27 cellular contexts compared by ENCODE assay signal in genomic region chr22:44876921-44877320, GRCh38.
"Had no signal": no experiment of that assay in that cellular context is flagged by ENCODE, and none has a peak within 500 bp of the region (broad histone marks: within the 10 kb centered on the region; RNA-seq: fewer than 3 reads in every experiment).

No MANE protein-coding gene starts in this region.

- H3K27ac ChIP-seq: left lung, lower lobe of right lung, parathyroid adenoma, right atrium auricular region, right lobe of liver, stomach, testis, thyroid gland, uterus had no signal

- H3K27ac Mint-ChIP-seq: mesothelial cell of epicardium; naive B cell; natural killer cell; progenitor cell of endocrine pancreas; stimulated activated naive B cell treated with anti-CD40 and anti-IgM and Interleukin-4, amounts not matched to agents 10 μg/mL and 1 μg/mL and 100 μg/mL, for 72 hours had no signal

- H2AFZ ChIP-seq: parathyroid adenoma had no signal

- H3K9ac ChIP-seq: parathyroid adenoma had no signal

- FAIRE-seq: keratinocyte had no signal

- H3K79me2 ChIP-seq: parathyroid adenoma had no signal

- H3K36me3 Mint-ChIP-seq: natural killer cell; stimulated activated naive B cell treated with anti-CD40 and anti-IgM and Interleukin-4, amounts not matched to agents 10 μg/mL and 1 μg/mL and 100 μg/mL, for 72 hours had no signal

- H3K36me3 ChIP-seq: left lung, lower lobe of right lung, right atrium auricular region, right lobe of liver, thyroid gland, uterus had no signal

- ATAC-seq: left colon; left lung; lower lobe of right lung; natural killer cell; right lobe of liver; stimulated activated naive B cell treated with anti-CD40 and anti-IgM and Interleukin-4, amounts not matched to agents 10 μg/mL and 1 μg/mL and 100 μg/mL, for 72 hours; stimulated activated naive CD8-positive, alpha-beta T cell treated with anti-CD3 and anti-CD28 coated beads, Interleukin-15, Interleukin-2, amounts not matched to agents 100 U/mL and 50 U/mL, for 24 hours had no signal

- H3K4me3 Mint-ChIP-seq: mesothelial cell of epicardium; natural killer cell; stimulated activated naive B cell treated with anti-CD40 and anti-IgM and Interleukin-4, amounts not matched to agents 10 μg/mL and 1 μg/mL and 100 μg/mL, for 72 hours had no signal

- H3K4me1 Mint-ChIP-seq: mesothelial cell of epicardium; naive B cell; natural killer cell; stimulated activated naive B cell treated with anti-CD40 and anti-IgM and Interleukin-4, amounts not matched to agents 10 μg/mL and 1 μg/mL and 100 μg/mL, for 72 hours had no signal

- H3K9me3 Mint-ChIP-seq: natural killer cell had no signal

- H3K4me2 ChIP-seq: smooth muscle cell had no signal

- H3K4me3 ChIP-seq: left lung, lower lobe of right lung, right atrium auricular region, right lobe of liver, smooth muscle cell, stomach, testis, thyroid gland, uterus had no signal

- H3K27me3 ChIP-seq: left lung, right atrium auricular region, right lobe of liver, stomach, testis, thyroid gland, uterus had no signal

- H3K27me3 Mint-ChIP-seq: progenitor cell of endocrine pancreas; stimulated activated naive B cell treated with anti-CD40 and anti-IgM and Interleukin-4, amounts not matched to agents 10 μg/mL and 1 μg/mL and 100 μg/mL, for 72 hours had no signal

- H3K9me3 ChIP-seq: lower lobe of right lung, right lobe of liver, testis, thyroid gland, uterus had no signal

- DNase-seq: hippocampal formation; left colon; left lung; lower lobe of right lung; mammary epithelial cell; mesenchymal stem cell; naive B cell; natural killer cell; nucleus accumbens; right lobe of liver; stimulated activated CD4-positive, alpha-beta T cell treated with anti-CD3 and anti-CD28 coated beads, Interleukin-12 subunit alpha, Interleukin-12 subunit beta, amount 100 ng/mL, for 4 hours; stimulated activated CD4-positive, alpha-beta T cell treated with anti-CD3 and anti-CD28 coated beads, Interleukin-15, amount 100 ng/mL, for 24 hours; stimulated activated CD4-positive, alpha-beta T cell treated with anti-CD3 and anti-CD28 coated beads, Interleukin-2, amount 100 ng/mL, for 24 hours; stimulated activated CD4-positive, alpha-beta T cell treated with anti-CD3 and anti-CD28 coated beads, Interleukin-4, amount 100 ng/mL, for 1 hour; stimulated activated naive B cell treated with anti-CD40 and anti-IgM and Interleukin-4, amounts not matched to agents 10 μg/mL and 1 μg/mL and 100 μg/mL, for 72 hours; stimulated activated naive CD8-positive, alpha-beta T cell treated with anti-CD3 and anti-CD28 coated beads, Interleukin-15, Interleukin-2, amounts not matched to agents 100 U/mL and 50 U/mL, for 24 hours; stomach; testis; thyroid gland; trophoblast cell; uterus had no signal

- H3K4me1 ChIP-seq: left lung, lower lobe of right lung, parathyroid adenoma, right atrium auricular region, right lobe of liver, stomach, testis, thyroid gland, uterus had no signal
